ENCODE assay signal across 8 cellular contexts in genomic region chr2:102841107-102841840, GRCh38.
DNase-seq lines count a peak whose midpoint lies in the region; ATAC-seq, FAIRE-seq and TF ChIP-seq lines count a peak whose summit lies in the region.

No MANE protein-coding gene starts in this region.

- peaks cover 22% of the 10 kb centered on the region for H3K4me1 Mint-ChIP-seq in brain

- H3K9me1 ChIP-seq in keratinocyte (ENCODE audit: control insufficient read depth, extremely low read depth, insufficient read depth, low read length): no peaks in the 10 kb centered on the region

- no peak overlapping the region for H3K27ac ChIP-seq in keratinocyte (ENCODE audit: control insufficient read depth, insufficient read depth, low read length)

- no peaks in the 10 kb centered on the region for H3K9me3 Mint-ChIP-seq in brain

- TF ChIP-seq CTCF in brain (conservative IDR thresholded peaks at IDR 0.05) (peak; percentile 51 to 74), keratinocyte (optimal IDR thresholded peaks at IDR 0.05 in 1 of 3, IDR thresholded peaks at IDR 0.05 in 1 of 3, conservative IDR thresholded peaks at IDR 0.05 in 1 of 3; ENCODE audit: extremely low read depth in 1 of 3, insufficient read depth in 2 of 3, low read length in 3 of 3) (peak; percentile 55 to 75 (median 56))

- H3K4me2 ChIP-seq in keratinocyte (ENCODE audit: control insufficient read depth, extremely low read depth, insufficient read depth, low read depth, low read length): no peak overlapping the region

- H2AFZ ChIP-seq in keratinocyte (ENCODE audit: control insufficient read depth, low read length): no peak overlapping the region

- DNase-seq in COLO829 (ENCODE audit: low spot score) (peak; percentile 53), NT2/D1 (ENCODE audit: low read depth, low spot score) (peak; percentile 54), keratinocyte (ENCODE audit: low read depth, low spot score) (no peak)
- peak; percentile 19 for DNase-seq in stimulated activated CD4-positive, alpha-beta T cell treated with anti-CD3 and anti-CD28 coated beads, Interleukin-4, amount 100 ng/mL, for 24 hours
- no peak for DNase-seq in activated effector memory CD4-positive, alpha-beta T cell treated with anti-CD3 and anti-CD28 coated beads, Interleukin-2, amount 50 U/mL, for 16 hours

- no peaks in the 10 kb centered on the region for H3K36me3 ChIP-seq in NT2/D1 (ENCODE audit: insufficient read depth, insufficient read length, low read length)
- no peaks in the 10 kb centered on the region for H3K36me3 ChIP-seq in keratinocyte (ENCODE audit: control insufficient read depth in 2 of 2, extremely low read depth in 1 of 2, insufficient read depth in 2 of 2, low read length in 2 of 2)

- dilution Hi-C loops in keratinocyte (cut with MboI; ENCODE audit: extremely low pct_ligation_motif_present, low sequenced_read_pairs): no loop called here

- H3K27me3 ChIP-seq in NT2/D1 (ENCODE audit: insufficient read depth, insufficient read length) (no peaks in the 10 kb centered on the region), keratinocyte (ENCODE audit: control insufficient read depth, extremely low read depth, insufficient read depth, low read length) (no peaks in the 10 kb centered on the region)

- no peaks in the 10 kb centered on the region for H4K20me1 ChIP-seq in keratinocyte (ENCODE audit: control insufficient read depth, extremely low read depth, insufficient read depth, low read length)

- FAIRE-seq in keratinocyte (lab: Jason Lieb, UNC): no peak

- H3K4me3 ChIP-seq in NT2/D1 (ENCODE audit: insufficient read length, low read depth): no peak overlapping the region
- no peak overlapping the region for H3K4me3 ChIP-seq in keratinocyte (ENCODE audit: control insufficient read depth in 2 of 3, extremely low read depth in 1 of 3, insufficient read depth in 2 of 3, low read depth in 1 of 3, low read length in 3 of 3)

- peak; percentile 69 for ATAC-seq in GM19025 (IDR thresholded peaks at IDR 0.05; ENCODE audit: low read depth, unreplicated experiment)
- ATAC-seq in HG03442 (IDR thresholded peaks at IDR 0.05; ENCODE audit: unreplicated experiment): peak; percentile 88

- peaks cover 9% of the 10 kb centered on the region for H3K27me3 Mint-ChIP-seq in brain

- no peaks in the 10 kb centered on the region for H3K79me2 ChIP-seq in keratinocyte (ENCODE audit: control insufficient read depth, insufficient read depth, low read length)

- H3K4me3 Mint-ChIP-seq in brain: peak overlapping the region in 1 of 5 experiments; percentile 35

- no peaks in the 10 kb centered on the region for H3K36me3 Mint-ChIP-seq in brain

- H3K9ac ChIP-seq in NT2/D1 (ENCODE audit: insufficient read length, low read depth): no peak overlapping the region
- H3K9ac ChIP-seq in keratinocyte (ENCODE audit: control insufficient read depth, extremely low read depth, insufficient read depth, low read length): no peak overlapping the region

- H3K9me3 ChIP-seq in NT2/D1 (ENCODE audit: insufficient read depth, low read length) (no peaks in the 10 kb centered on the region), keratinocyte (ENCODE audit: control insufficient read depth, low read depth, low read length) (no peaks in the 10 kb centered on the region)

- H3K4me1 ChIP-seq in NT2/D1 (ENCODE audit: insufficient read depth, insufficient read length) (no peaks in the 10 kb centered on the region), keratinocyte (ENCODE audit: control insufficient read depth, extremely low read depth, insufficient read depth, low read length) (no peaks in the 10 kb centered on the region)

- H3K27ac Mint-ChIP-seq in brain: peak overlapping the region in 2 of 5 experiments; percentile 68 to 75

Comparison
In these comparisons a context has a peak if more than half of its experiments do, and no peak if none do; other contexts are left out.
1. DNase-seq: peak in COLO829 (single experiment), NT2/D1 (single experiment) and stimulated activated CD4-positive, alpha-beta T cell treated with anti-CD3 and anti-CD28 coated beads, Interleukin-4, amount 100 ng/mL, for 24 hours (single experiment); none in keratinocyte (single experiment) and activated effector memory CD4-positive, alpha-beta T cell treated with anti-CD3 and anti-CD28 coated beads, Interleukin-2, amount 50 U/mL, for 16 hours (single experiment).